Comparison of ENCODE assay signal across 22 cellular contexts in the genomic region with DNA sequence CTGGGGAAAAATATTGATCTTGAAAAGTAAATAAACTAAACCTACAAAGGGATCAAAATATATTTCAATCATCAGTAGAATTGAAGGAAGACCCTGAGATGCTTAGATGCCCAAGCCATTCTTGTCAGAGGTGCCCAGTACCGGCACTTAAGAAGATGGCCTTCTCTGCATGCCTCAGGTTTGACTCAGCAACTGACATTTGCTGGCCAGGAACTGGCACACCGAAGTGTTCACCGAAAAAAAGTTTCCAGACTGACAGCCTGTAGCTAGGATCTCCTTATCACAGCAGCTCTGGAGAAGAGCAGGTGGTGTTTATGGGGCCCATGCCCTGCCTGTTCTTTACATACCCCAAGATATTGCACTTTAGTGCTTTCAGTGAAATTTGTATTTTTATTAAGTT.
DNase-seq lines count a peak whose midpoint lies in the region; ATAC-seq and TF ChIP-seq lines count a peak whose summit lies in the region.
"Had no signal": no experiment of that assay in that cellular context is flagged by ENCODE, and none has a peak within 500 bp of the region (broad histone marks: within the 10 kb centered on the region; RNA-seq: fewer than 3 reads in every experiment).

No MANE protein-coding gene starts in this region.

- DNase-seq in EL = peak; percentile 68
- DNase-seq in MG63 = peak; percentile 79
- DNase-seq in brain microvascular endothelial cell = peak; percentile 52
- DNase-seq in myocyte (ENCODE audit: low read depth) = peak; percentile 56
- DNase-seq in thyroid gland = no peak
- no peak for DNase-seq in DMS 273 treated with DMSO at 0.1 percent for 48 hours (lab: John Stamatoyannopoulos, UW)
- no peak for DNase-seq in hepatic stellate cell (ENCODE audit: low spot score)
- DNase-seq: activated B cell treated with CpG ODN at 0.5 μM for 24 hours; C1 segment of cervical spinal cord; foreskin keratinocyte; hypothalamus; left ventricle myocardium superior; NCI-H1694 treated with DMSO at 0.1 percent for 48 hours; NCI-H748 treated with DMSO at 0.1 percent for 48 hours; pancreas; stimulated activated CD4-positive, alpha-beta T cell treated with anti-CD3 and anti-CD28 coated beads, Interleukin-4, amount 100 ng/mL, for 4 hours; stimulated activated naive CD4-positive, alpha-beta T cell; T1000; testis had no signal

- H3K9me3 ChIP-seq in MG63 (no peaks in the 10 kb centered on the region), thyroid gland (no peaks in the 10 kb centered on the region)
- H3K9me3 ChIP-seq: ascending aorta, pancreas, testis had no signal

- intact Hi-C loops in thyroid gland (cut with DNase I) = no loop called here

- no peak for TF ChIP-seq CTCF in brain microvascular endothelial cell (IDR thresholded peaks at IDR 0.05; ENCODE audit: low read depth, low read length, missing control alignments)
- TF ChIP-seq CTCF in thyroid gland (IDR thresholded peaks at IDR 0.05) = no peak

- ATAC-seq in GM18873 (IDR thresholded peaks at IDR 0.05; ENCODE audit: low FRiP score, unreplicated experiment) = no peak
- ATAC-seq: foreskin keratinocyte, left ventricle myocardium superior, pancreas had no signal

- WGBS in thyroid gland, 2 donors = 92 to 95% methylated on average over 3 of the region's 3 CpGs

- in situ Hi-C loops in brain microvascular endothelial cell (cut with HindIII; ENCODE audit: low pct_ligation_motif_present, low sequenced_read_pairs) = no loop called here

- H3K27me3 ChIP-seq in MG63 = no peaks in the 10 kb centered on the region
- no peaks in the 10 kb centered on the region for H3K27me3 ChIP-seq in brain microvascular endothelial cell (replicated peaks)
- no peaks in the 10 kb centered on the region for H3K27me3 ChIP-seq in thyroid gland
- H3K27me3 ChIP-seq: ascending aorta, foreskin keratinocyte, pancreas, testis had no signal

- H3K36me3 ChIP-seq in MG63 (no peaks in the 10 kb centered on the region), brain microvascular endothelial cell (replicated peaks) (no peaks in the 10 kb centered on the region), thyroid gland (no peaks in the 10 kb centered on the region)
- H3K36me3 ChIP-seq: ascending aorta, pancreas had no signal

- H3K4me3 ChIP-seq in MG63 = no peak overlapping the region
- H3K4me3 ChIP-seq in brain microvascular endothelial cell (ENCODE audit: low read depth, low read length) = no peak overlapping the region
- H3K4me3 ChIP-seq in thyroid gland (replicated peaks in 1 of 3) = no peak overlapping the region
- H3K4me3 ChIP-seq: ascending aorta, pancreas, testis had no signal

- H3K4me1 ChIP-seq in thyroid gland = no peaks in the 10 kb centered on the region
- H3K4me1 ChIP-seq: foreskin keratinocyte, pancreas, testis had no signal

- H3K27ac ChIP-seq in brain microvascular endothelial cell = peak overlapping the region; percentile 95
- no peak overlapping the region for H3K27ac ChIP-seq in thyroid gland
- H3K27ac ChIP-seq: ascending aorta, foreskin keratinocyte, KMS-11, pancreas, testis had no signal

- TF ChIP-seq POLR2A in thyroid gland (IDR thresholded peaks at IDR 0.05) = no peak

Comparison
In these comparisons a context has a peak if more than half of its experiments do, and no peak if none do; other contexts are left out.
1. DNase-seq: peak in EL (single experiment), MG63 (single experiment), brain microvascular endothelial cell (single experiment) and myocyte (single experiment); none in thyroid gland (0 of 2), DMS 273 treated with DMSO at 0.1 percent for 48 hours (single experiment) and hepatic stellate cell (single experiment).